6 cellular contexts compared by ENCODE assay signal in the genomic region with DNA sequence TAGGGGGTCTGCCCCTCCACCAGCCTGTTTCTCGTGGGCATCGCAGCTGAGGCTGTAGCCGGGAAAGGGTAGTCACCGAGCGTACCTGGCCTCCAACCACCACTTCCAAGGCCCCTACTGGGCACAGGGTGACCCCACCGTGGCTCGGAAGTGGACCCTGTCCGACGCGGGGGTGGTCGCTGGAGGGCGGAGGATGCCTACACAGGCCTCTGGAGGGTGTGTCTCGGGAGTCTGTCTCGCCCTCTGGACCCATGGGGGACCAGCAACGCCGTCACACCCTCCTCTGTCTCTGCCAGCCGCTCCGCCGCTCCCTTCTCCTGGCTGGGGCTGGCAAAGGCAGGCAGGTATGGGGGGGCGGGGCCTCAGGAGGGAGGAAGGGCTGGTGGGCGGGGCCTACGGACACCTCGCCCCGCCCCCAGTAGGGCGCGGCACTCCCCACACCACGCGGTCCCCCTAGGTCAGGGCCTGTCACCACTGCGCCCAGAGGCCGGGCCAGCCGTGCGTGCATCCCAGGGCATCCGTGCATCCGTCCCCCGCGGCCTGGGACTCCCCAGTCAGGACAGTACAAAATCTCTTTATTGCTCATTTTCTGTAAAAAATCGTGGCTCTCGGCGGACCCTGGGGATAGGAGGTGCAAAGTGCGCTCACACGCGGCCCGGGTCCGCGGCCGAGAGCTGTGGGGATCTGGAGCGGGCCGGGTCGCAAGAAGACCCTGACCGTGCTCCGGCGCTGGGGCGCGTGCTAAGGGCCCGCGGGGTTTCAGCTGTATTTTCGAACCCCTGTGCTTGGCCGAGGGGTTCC. TPM values are rescaled to one million over a fixed set of nuclear protein-coding genes. Genes with fewer than 3 reads are reported as not detected.
DNase-seq lines count a peak whose midpoint lies in the region; ATAC-seq and TF ChIP-seq lines count a peak whose summit lies in the region.
"Not testable (repeated sequence)": the region's sequence is repeated elsewhere in the genome, so short reads cannot be mapped to it uniquely, and the experiment has no call there.

No MANE protein-coding gene starts in this region.

- whole genome bisulfite sequencing in endodermal cell (ENCODE audit: insufficient coverage in 1 of 2, insufficient read length in 1 of 2), 2 experiments: 19 to 57% methylated on average over 6 to 45 of the region's 58 CpGs

- peak overlapping the region; percentile 84 for H3K4me2 ChIP-seq in GM23338

- DNase-seq in GM23338 (ENCODE audit: low spot score): peak; percentile 71
- DNase-seq in activated T-cell treated with anti-CD3 and anti-CD28 coated beads, Interleukin-2, amount 50 U/mL, for 24 hours: peak; percentile 49
- DNase-seq in endodermal cell: peak; percentile 88
- DNase-seq in iPS-NIHi7 (ENCODE audit: extremely low spot score): peak; percentile 51
- DNase-seq in osteocyte (ENCODE audit: extremely low spot score, unreplicated experiment): not testable (repeated sequence)
- DNase-seq in upper lobe of right lung: peak; percentile 71

- H3K4me3 Mint-ChIP-seq in GM23338 (peak overlapping the region; percentile 76), endodermal cell (peak overlapping the region; percentile 53), osteocyte (ENCODE audit: unreplicated experiment) (peak overlapping the region; percentile 35)
- H3K4me3 Mint-ChIP-seq in activated T-cell treated with anti-CD3 and anti-CD28 coated beads, Interleukin-2, amount 50 U/mL, for 24 hours: not testable (repeated sequence)

- H3K36me3 ChIP-seq in GM23338 (ENCODE audit: insufficient read depth); endodermal cell (ENCODE audit: control insufficient read depth, insufficient read depth, low read length); upper lobe of right lung: not testable (repeated sequence)

- intact Hi-C loops in upper lobe of right lung (cut with DNase I): not testable (repeated sequence)

- H3K4me1 Mint-ChIP-seq in GM23338; activated T-cell treated with anti-CD3 and anti-CD28 coated beads, Interleukin-2, amount 50 U/mL, for 24 hours (ENCODE audit: low read depth); endodermal cell; osteocyte (ENCODE audit: unreplicated experiment): not testable (repeated sequence)

- H3K27me3 Mint-ChIP-seq in GM23338 (ENCODE audit: insufficient read depth, low read depth, poor library complexity): peaks cover 23% of the 10 kb centered on the region
- H3K27me3 Mint-ChIP-seq in activated T-cell treated with anti-CD3 and anti-CD28 coated beads, Interleukin-2, amount 50 U/mL, for 24 hours: not testable (repeated sequence)
- peaks cover 19% of the 10 kb centered on the region for H3K27me3 Mint-ChIP-seq in endodermal cell (ENCODE audit: insufficient read depth)
- H3K27me3 Mint-ChIP-seq in osteocyte (ENCODE audit: unreplicated experiment): peaks cover 10% of the 10 kb centered on the region

- not testable (repeated sequence) for H3K79me2 ChIP-seq in GM23338 (replicated peaks; ENCODE audit: insufficient read depth)

- H3K27me3 ChIP-seq in GM23338 (ENCODE audit: insufficient read depth); endodermal cell (ENCODE audit: control insufficient read depth, insufficient read depth, low read length, poor library complexity, severe bottlenecking); upper lobe of right lung: not testable (repeated sequence)

- H3K9ac ChIP-seq in endodermal cell (ENCODE audit: extremely low read depth, low read length, poor library complexity, severe bottlenecking): not testable (repeated sequence)

- not testable (repeated sequence) for H3K36me3 Mint-ChIP-seq in GM23338 (ENCODE audit: low read depth); activated T-cell treated with anti-CD3 and anti-CD28 coated beads, Interleukin-2, amount 50 U/mL, for 24 hours (ENCODE audit: low read depth); endodermal cell (ENCODE audit: low read depth); osteocyte (ENCODE audit: unreplicated experiment)

- H3K27ac Mint-ChIP-seq in GM23338: peak overlapping the region; percentile 92
- not testable (repeated sequence) for H3K27ac Mint-ChIP-seq in activated T-cell treated with anti-CD3 and anti-CD28 coated beads, Interleukin-2, amount 50 U/mL, for 24 hours; endodermal cell; osteocyte (ENCODE audit: unreplicated experiment)

- ATAC-seq in GM23338 (peak; percentile 99), upper lobe of right lung (peak; percentile 75)

- H3K4me1 ChIP-seq in GM23338 (ENCODE audit: insufficient read depth); endodermal cell (ENCODE audit: control insufficient read depth, insufficient read depth, low read length); upper lobe of right lung: not testable (repeated sequence)

- H4K20me1 ChIP-seq in GM23338 (replicated peaks; ENCODE audit: insufficient read depth): not testable (repeated sequence)

- TF ChIP-seq CTCF in GM23338 (conservative IDR thresholded peaks at IDR 0.05; ENCODE audit: low read depth in 2 of 2); endodermal cell (conservative IDR thresholded peaks at IDR 0.05); osteocyte (IDR thresholded peaks at IDR 0.05); upper lobe of right lung (IDR thresholded peaks at IDR 0.05): not testable (repeated sequence)

- not testable (repeated sequence) for H3F3A ChIP-seq in GM23338 (replicated peaks; ENCODE audit: low read depth)

- H3K9me3 ChIP-seq in endodermal cell (ENCODE audit: control insufficient read depth, low read length); upper lobe of right lung: not testable (repeated sequence)

- peak overlapping the region; percentile 63 for H3K4me3 ChIP-seq in GM23338
- H3K4me3 ChIP-seq in endodermal cell (ENCODE audit: low read length); upper lobe of right lung: not testable (repeated sequence)

- not testable (repeated sequence) for H3K27ac ChIP-seq in GM23338 (ENCODE audit: low read depth); endodermal cell (ENCODE audit: low read depth, low read length); upper lobe of right lung

- not testable (repeated sequence) for H3K9me2 ChIP-seq in GM23338 (ENCODE audit: insufficient read depth)

- not testable (repeated sequence) for H2AFZ ChIP-seq in GM23338

- H3K9me3 Mint-ChIP-seq in GM23338; activated T-cell treated with anti-CD3 and anti-CD28 coated beads, Interleukin-2, amount 50 U/mL, for 24 hours; endodermal cell; osteocyte (ENCODE audit: unreplicated experiment): not testable (repeated sequence)

TF ChIP-seq in GM23338, 12 proteins besides CTCF, POLR2A, EP300 and RAD21:
- peak; percentile 87 for TF ChIP-seq POLR2AphosphoS5 (IDR thresholded peaks at IDR 0.05; ENCODE audit: low read depth)
TF ChIP-seq in GM23338: peak in this region for 1; not testable (repeated sequence) for 11.

RNA-seq across cellular contexts. Expression of a gene that starts 13.2 kb away (rescaled TPM):
- total RNA-seq in GM23338 (2014; rRNA removed; shearing (Covaris generic)): 28.0 and 34.4 TPM in 2 replicates
- 15.7 and 16.2 TPM in 2 replicates for polyA plus RNA-seq in GM23338 (2016; fragmentation: Nextera tagmentation; extraction: Ambion mirVana)
- total RNA-seq in endodermal cell: 10 to 100 TPM; 27.1 to 32.0 TPM
- polyA plus RNA-seq in endodermal cell (2013, experiment 1 of 2): 13.6 TPM
- polyA plus RNA-seq in endodermal cell (2013, experiment 2 of 2): 10.8 TPM
- 26.0 and 29.3 TPM in 2 replicates for total RNA-seq in osteocyte
- total RNA-seq in upper lobe of right lung: 79.5 TPM

RNA-seq across cellular contexts. Expression of a gene that starts 19.4 kb away (rescaled TPM):
- total RNA-seq in GM23338 (2014; rRNA removed; shearing (Covaris generic)): not detected in 2 replicates
- 0.17 and 0.52 TPM in 2 replicates for polyA plus RNA-seq in GM23338 (2016; fragmentation: Nextera tagmentation; extraction: Ambion mirVana)
- total RNA-seq in endodermal cell: under 1 TPM in 1 of 2 donors, not detected in 1; 0.11 TPM
- 0.64 TPM for polyA plus RNA-seq in endodermal cell (2013, experiment 1 of 2)
- polyA plus RNA-seq in endodermal cell (2013, experiment 2 of 2): 0.41 TPM
- 4.7 and 6.5 TPM in 2 replicates for total RNA-seq in osteocyte
- 95.9 TPM for total RNA-seq in upper lobe of right lung

RNA-seq across cellular contexts. Expression of a gene that starts 39.7 kb away (rescaled TPM):
- total RNA-seq in GM23338 (2014; rRNA removed; shearing (Covaris generic)): 157 and 175 TPM in 2 replicates
- 304 and 308 TPM in 2 replicates for polyA plus RNA-seq in GM23338 (2016; fragmentation: Nextera tagmentation; extraction: Ambion mirVana)
- total RNA-seq in endodermal cell (100 to 1,000 TPM; 150 to 168 TPM), osteocyte (134 and 143 TPM in 2 replicates), upper lobe of right lung (118 TPM)
- 151 TPM for polyA plus RNA-seq in endodermal cell (2013, experiment 1 of 2)
- 145 TPM for polyA plus RNA-seq in endodermal cell (2013, experiment 2 of 2)

RNA-seq across cellular contexts. Expression of a gene that starts 48.1 kb away (rescaled TPM):
- total RNA-seq in GM23338 (2014; rRNA removed; shearing (Covaris generic)): 31.2 and 40.4 TPM in 2 replicates
- 18.5 and 20.4 TPM in 2 replicates for polyA plus RNA-seq in GM23338 (2016; fragmentation: Nextera tagmentation; extraction: Ambion mirVana)
- total RNA-seq in endodermal cell: 10 to 100 TPM; 61.6 to 70.4 TPM
- 19.0 TPM for polyA plus RNA-seq in endodermal cell (2013, experiment 1 of 2)
- polyA plus RNA-seq in endodermal cell (2013, experiment 2 of 2): 18.5 TPM
- total RNA-seq in osteocyte: 53.0 and 54.2 TPM in 2 replicates
- total RNA-seq in upper lobe of right lung: 216 TPM

Comparison
In these comparisons a context has a peak if more than half of its experiments do, and no peak if none do; other contexts are left out.
1. RNA of a gene that starts 19.4 kb away (total RNA-seq): 95.9 TPM in upper lobe of right lung (single experiment); 4.7 to 6.5 TPM in osteocyte, 0.11 TPM in endodermal cell and not detected in GM23338; every median in the first group is over 10 times any median in the second.